ENCODE assay signal across 2 cellular contexts in the genomic region with DNA sequence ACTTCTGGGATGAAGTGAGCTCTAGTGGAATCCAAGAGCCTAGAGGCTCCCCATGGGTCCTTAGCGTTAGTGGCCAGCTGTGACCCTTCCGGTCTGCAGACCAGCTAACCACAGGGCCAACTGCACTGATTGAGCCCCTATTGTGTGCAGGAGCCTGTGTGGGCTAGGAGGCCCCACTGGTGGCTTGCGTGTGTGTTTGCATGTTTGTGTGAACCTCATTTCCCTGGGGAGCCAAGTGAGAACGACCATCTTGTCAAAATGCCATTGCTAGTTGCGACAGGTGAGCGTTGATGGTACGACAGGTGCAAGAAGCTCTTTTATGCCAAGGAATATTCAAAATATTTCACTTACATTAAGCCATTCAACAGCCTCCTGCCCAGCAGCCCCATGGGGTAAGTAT.
TF ChIP-seq lines count a peak whose summit lies in the region.

No MANE protein-coding gene starts in this region.

TF ChIP-seq in IMR-90, 13 proteins besides CTCF, POLR2A, EP300 and RAD21:
- TF ChIP-seq RCOR1 (IDR thresholded peaks at IDR 0.05; ENCODE audit: insufficient replicate concordance, low read length): no peak
- TF ChIP-seq CHD1 (IDR thresholded peaks at IDR 0.05; ENCODE audit: low read depth, low read length): no peak
- TF ChIP-seq MAZ (IDR thresholded peaks at IDR 0.05; ENCODE audit: borderline replicate concordance, low read depth, low read length): no peak
- no peak for TF ChIP-seq FOS (IDR thresholded peaks at IDR 0.05; ENCODE audit: low read depth, low read length)
- TF ChIP-seq, protein P1, sequence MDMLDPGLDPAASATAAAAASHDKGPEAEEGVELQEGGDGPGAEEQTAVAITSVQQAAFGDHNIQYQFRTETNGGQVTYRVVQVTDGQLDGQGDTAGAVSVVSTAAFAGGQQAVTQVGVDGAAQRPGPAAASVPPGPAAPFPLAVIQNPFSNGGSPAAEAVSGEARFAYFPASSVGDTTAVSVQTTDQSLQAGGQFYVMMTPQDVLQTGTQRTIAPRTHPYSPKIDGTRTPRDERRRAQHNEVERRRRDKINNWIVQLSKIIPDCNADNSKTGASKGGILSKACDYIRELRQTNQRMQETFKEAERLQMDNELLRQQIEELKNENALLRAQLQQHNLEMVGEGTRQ (IDR thresholded peaks at IDR 0.05; ENCODE audit: low read depth, low read length): no peak
- TF ChIP-seq MXI1 (IDR thresholded peaks at IDR 0.05; ENCODE audit: borderline replicate concordance, low read depth, low read length): no peak
- TF ChIP-seq, protein P2, sequence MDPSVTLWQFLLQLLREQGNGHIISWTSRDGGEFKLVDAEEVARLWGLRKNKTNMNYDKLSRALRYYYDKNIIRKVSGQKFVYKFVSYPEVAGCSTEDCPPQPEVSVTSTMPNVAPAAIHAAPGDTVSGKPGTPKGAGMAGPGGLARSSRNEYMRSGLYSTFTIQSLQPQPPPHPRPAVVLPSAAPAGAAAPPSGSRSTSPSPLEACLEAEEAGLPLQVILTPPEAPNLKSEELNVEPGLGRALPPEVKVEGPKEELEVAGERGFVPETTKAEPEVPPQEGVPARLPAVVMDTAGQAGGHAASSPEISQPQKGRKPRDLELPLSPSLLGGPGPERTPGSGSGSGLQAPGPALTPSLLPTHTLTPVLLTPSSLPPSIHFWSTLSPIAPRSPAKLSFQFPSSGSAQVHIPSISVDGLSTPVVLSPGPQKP (IDR thresholded peaks at IDR 0.05; ENCODE audit: borderline replicate concordance, low read depth, low read length): no peak

TF ChIP-seq in GM12878, 131 proteins besides CTCF, POLR2A, EP300 and RAD21:
- peak in 1 of 2 experiments; percentile 30; a peak in 1 of 4 replicates for TF ChIP-seq BHLHE40 (IDR thresholded peaks at IDR 0.05; ENCODE audit: borderline replicate concordance in 1 of 2, low read depth in 2 of 2, low read length in 1 of 2)
- TF ChIP-seq, protein P1 (IDR thresholded peaks at IDR 0.05; ENCODE audit: borderline replicate concordance, low read depth, low read length): no peak
- peak; percentile 51; the same call in 1 of the 2 replicates for TF ChIP-seq YY1 (IDR thresholded peaks at IDR 0.05; ENCODE audit: low read depth, low read length)
- TF ChIP-seq POU2F2 (IDR thresholded peaks at IDR 0.05; ENCODE audit: borderline replicate concordance, low read depth, low read length): peak; percentile 58; the same call in 1 of the 3 replicates
- peak; percentile 31; the same call in 1 of the 2 replicates for TF ChIP-seq PAX5 (IDR thresholded peaks at IDR 0.05; ENCODE audit: borderline replicate concordance, low read depth, low read length)
- 0 out of 2 replicates have a peak, but pooled peaks have one; percentile 65 for TF ChIP-seq TCF12 (IDR thresholded peaks at IDR 0.05; ENCODE audit: low read depth, low read length)
- no peak for TF ChIP-seq FOXM1 (IDR thresholded peaks at IDR 0.05; ENCODE audit: low read depth, low read length)
- TF ChIP-seq RUNX3 (IDR thresholded peaks at IDR 0.05; ENCODE audit: low read length): peak; percentile 37; the same call in 1 of the 2 replicates
- no peak for TF ChIP-seq RFX5 (IDR thresholded peaks at IDR 0.05; ENCODE audit: low read depth, low read length)
- TF ChIP-seq BCL11A (IDR thresholded peaks at IDR 0.05; ENCODE audit: low read depth, low read length): peak; percentile 46; the same call in 1 of the 2 replicates
- TF ChIP-seq MEF2B (IDR thresholded peaks at IDR 0.05; ENCODE audit: partially characterized antibody, poor library complexity, severe bottlenecking): peak; percentile 83
